ENCODE assay signal across 8 cellular contexts in the genomic region with DNA sequence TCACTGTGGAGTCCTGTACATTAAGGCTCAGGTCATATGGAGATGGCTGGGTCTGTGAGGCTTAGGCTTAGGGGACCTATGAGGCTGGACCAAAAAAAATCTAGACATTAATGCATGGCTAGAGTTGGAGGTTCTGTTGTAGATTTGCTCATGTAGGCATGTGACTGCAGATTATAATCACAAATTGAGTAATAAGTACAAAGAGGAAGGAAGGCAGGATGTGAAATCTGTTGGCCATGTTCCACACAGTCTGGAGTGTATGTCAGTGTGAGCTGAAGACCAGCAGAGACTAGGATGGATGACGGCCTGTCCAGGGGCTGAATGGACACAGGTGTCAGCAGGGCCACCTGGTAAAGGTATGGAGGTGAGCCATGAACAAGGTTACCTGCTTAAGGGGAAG. TPM values are rescaled to one million over a fixed set of nuclear protein-coding genes. Genes with fewer than 3 reads are reported as not detected.
DNase-seq lines count a peak whose midpoint lies in the region; ATAC-seq, FAIRE-seq and TF ChIP-seq lines count a peak whose summit lies in the region.

A gene with protein sequence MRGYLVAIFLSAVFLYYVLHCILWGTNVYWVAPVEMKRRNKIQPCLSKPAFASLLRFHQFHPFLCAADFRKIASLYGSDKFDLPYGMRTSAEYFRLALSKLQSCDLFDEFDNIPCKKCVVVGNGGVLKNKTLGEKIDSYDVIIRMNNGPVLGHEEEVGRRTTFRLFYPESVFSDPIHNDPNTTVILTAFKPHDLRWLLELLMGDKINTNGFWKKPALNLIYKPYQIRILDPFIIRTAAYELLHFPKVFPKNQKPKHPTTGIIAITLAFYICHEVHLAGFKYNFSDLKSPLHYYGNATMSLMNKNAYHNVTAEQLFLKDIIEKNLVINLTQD (plus strand): TSS at position 265 of the 400 bp plus-strand sequence. CDS start 5,101 bp downstream, outside the sequence.

- TF ChIP-seq POLR2A in H54 (IDR thresholded peaks at IDR 0.05; ENCODE audit: low read depth, low read length), result no peak

- ATAC-seq in HG03432 (IDR thresholded peaks at IDR 0.05; ENCODE audit: unreplicated experiment) (peak; percentile 58), HG03571 (IDR thresholded peaks at IDR 0.05; ENCODE audit: unreplicated experiment) (no peak), HG03442 (IDR thresholded peaks at IDR 0.05; ENCODE audit: unreplicated experiment) (no peak)
- ATAC-seq in natural killer cell treated with Interleukin-12 subunit alpha and Interleukin-12 subunit beta and Interleukin-15 and Interleukin-18, amount 100 ng/mL, for 72 hours, result peak; percentile 20 to 60

- H3K4me1 Mint-ChIP-seq in chondrocyte (ENCODE audit: low read depth), result no peaks in the 10 kb centered on the region
- peaks cover 0 to 6% of the 10 kb centered on the region in 2 donors for H3K4me1 Mint-ChIP-seq in natural killer cell treated with Interleukin-12 subunit alpha and Interleukin-12 subunit beta and Interleukin-15 and Interleukin-18, amount 100 ng/mL, for 72 hours (ENCODE audit: low read depth in 2 of 2)

- FAIRE-seq in H54 (lab: Jason Lieb, UNC), result no peak

- H3K9me3 Mint-ChIP-seq in chondrocyte (ENCODE audit: low read depth), result no peaks in the 10 kb centered on the region
- H3K9me3 Mint-ChIP-seq in natural killer cell treated with Interleukin-12 subunit alpha and Interleukin-12 subunit beta and Interleukin-15 and Interleukin-18, amount 100 ng/mL, for 72 hours, result no peaks in the 10 kb centered on the region

- no peaks in the 10 kb centered on the region for H3K36me3 Mint-ChIP-seq in chondrocyte (ENCODE audit: low read depth)
- no peaks in the 10 kb centered on the region for H3K36me3 Mint-ChIP-seq in natural killer cell treated with Interleukin-12 subunit alpha and Interleukin-12 subunit beta and Interleukin-15 and Interleukin-18, amount 100 ng/mL, for 72 hours

- DNase-seq in EH (ENCODE audit: low read depth) (peak; percentile 23), chondrocyte (ENCODE audit: low spot score) (no peak), NCI-H2227 (lab: John Stamatoyannopoulos, UW; ENCODE audit: unreplicated experiment) (no peak), H54 (ENCODE audit: insufficient read length, low spot score) (no peak)
- DNase-seq in natural killer cell treated with Interleukin-12 subunit alpha and Interleukin-12 subunit beta and Interleukin-15 and Interleukin-18, amount 100 ng/mL, for 72 hours (ENCODE audit: low spot score), result no peak

- peak within 1 kb of the TSS; percentile 9 for H3K27ac Mint-ChIP-seq in chondrocyte (ENCODE audit: unreplicated experiment)
- H3K27ac Mint-ChIP-seq in natural killer cell treated with Interleukin-12 subunit alpha and Interleukin-12 subunit beta and Interleukin-15 and Interleukin-18, amount 100 ng/mL, for 72 hours, result peak within 1 kb of the TSS in 1 of 2 donors; percentile 39

- no peak for TF ChIP-seq CTCF in chondrocyte (IDR thresholded peaks at IDR 0.05)

- no peak within 1 kb of the TSS for H3K4me3 Mint-ChIP-seq in chondrocyte (ENCODE audit: unreplicated experiment)
- peak within 1 kb of the TSS; percentile 71 for H3K4me3 Mint-ChIP-seq in natural killer cell treated with Interleukin-12 subunit alpha and Interleukin-12 subunit beta and Interleukin-15 and Interleukin-18, amount 100 ng/mL, for 72 hours

- H3K27me3 Mint-ChIP-seq in chondrocyte (ENCODE audit: low read depth), result peaks cover 24% of the 10 kb centered on the region
- H3K27me3 Mint-ChIP-seq in natural killer cell treated with Interleukin-12 subunit alpha and Interleukin-12 subunit beta and Interleukin-15 and Interleukin-18, amount 100 ng/mL, for 72 hours, result peaks cover 14 to 27% of the 10 kb centered on the region in 2 donors

RNA-seq across cellular contexts. Expression of the gene that starts here (rescaled TPM):
- total RNA-seq in chondrocyte, result 0.32 TPM in 1 of 3 replicates, not detected in the others
- not detected for total RNA-seq in natural killer cell treated with Interleukin-12 subunit alpha and Interleukin-12 subunit beta and Interleukin-15 and Interleukin-18, amount 100 ng/mL, for 72 hours

Comparison
In these comparisons a context has a peak if more than half of its experiments do, and no peak if none do; other contexts are left out.
1. Peak in ATAC-seq in natural killer cell treated with Interleukin-12 subunit alpha and Interleukin-12 subunit beta and Interleukin-15 and Interleukin-18, amount 100 ng/mL, for 72 hours; RNA of the gene not detected or under 1 TPM.